8 cellular contexts compared by ENCODE assay signal in genomic region chr16:21517263-21517662, GRCh38.
DNase-seq lines count a peak whose midpoint lies in the region; ATAC-seq and TF ChIP-seq lines count a peak whose summit lies in the region.
"Not testable (repeated sequence)": the region's sequence is repeated elsewhere in the genome, so short reads cannot be mapped to it uniquely, and the experiment has no call there.

No MANE protein-coding gene starts in this region.

- H3K4me1 Mint-ChIP-seq in activated T-helper 2 cell treated with anti-CD3 and anti-CD28 coated beads, Interferon-gamma antibody, Interleukin-2, Interleukin-4, amounts not matched to agents 10 μg/mL and 5 μg/mL and 100 μg/mL, durations not matched to agents 14 hours and 24 hours and 36 hours (ENCODE audit: low read depth), result peaks cover 36% of the 10 kb centered on the region
- H3K4me1 Mint-ChIP-seq in naive thymus-derived CD8-positive, alpha-beta T cell, result peaks cover 21 to 57% (median 51%) of the 10 kb centered on the region in 4 donors

- DNase-seq in DMS79 treated with DMSO at 0.1 percent for 48 hours (lab: John Stamatoyannopoulos, UW), result peak; percentile 58
- not testable (repeated sequence) for DNase-seq in Panc1 (ENCODE audit: low read depth, low spot score); activated T-helper 2 cell treated with anti-CD3 and anti-CD28 coated beads, Interferon-gamma antibody, Interleukin-2, Interleukin-4, amounts not matched to agents 10 μg/mL and 5 μg/mL and 100 μg/mL, durations not matched to agents 14 hours and 24 hours and 36 hours (ENCODE audit: low spot score); epithelial cell of prostate (ENCODE audit: low read depth, low spot score)
- peak in 1 of 10 donors; percentile 21 for DNase-seq in naive thymus-derived CD8-positive, alpha-beta T cell
- peak in 1 of 2 donors; percentile 7 for DNase-seq in suprapubic skin (ENCODE audit: low spot score in 2 of 2)

- not testable (repeated sequence) for H3K36me3 ChIP-seq in Panc1 (ENCODE audit: control insufficient read depth, insufficient read depth, low read length); suprapubic skin

- H3K4me3 ChIP-seq in Panc1 (ENCODE audit: low read depth in 2 of 2, low read length in 2 of 2) (peak overlapping the region; percentile 31 to 38), suprapubic skin (peak overlapping the region; percentile 24)

- POLR2A ChIA-PET in Panc1 (lab: Charles Lee); naive thymus-derived CD8-positive, alpha-beta T cell (lab: Charles Lee): not testable (repeated sequence)

- not testable (repeated sequence) for H3K27me3 ChIP-seq in Panc1 (ENCODE audit: control insufficient read depth, insufficient read depth, low read length); suprapubic skin

- TF ChIP-seq EP300 in suprapubic skin (IDR thresholded peaks at IDR 0.05), result not testable (repeated sequence)

- in situ Hi-C loops in Panc1 (cut with HindIII; ENCODE audit: low pct_unique_long_range_greater_than_20kb, low sequenced_read_pairs), result not testable (repeated sequence)

- not testable (repeated sequence) for H3K9me3 ChIP-seq in Panc1 (ENCODE audit: control insufficient read depth, insufficient read depth, low read depth, low read length); suprapubic skin

- CTCF ChIA-PET in Panc1 (lab: Charles Lee), result interaction anchor here (0.6 kb wide), 1 partner anchor 149 kb away, joined by 3 read pairs; no protein-coding TSS in a partner anchor

- not testable (repeated sequence) for H3K9me3 Mint-ChIP-seq in activated T-helper 2 cell treated with anti-CD3 and anti-CD28 coated beads, Interferon-gamma antibody, Interleukin-2, Interleukin-4, amounts not matched to agents 10 μg/mL and 5 μg/mL and 100 μg/mL, durations not matched to agents 14 hours and 24 hours and 36 hours; naive thymus-derived CD8-positive, alpha-beta T cell

- ATAC-seq in GM21447 (IDR thresholded peaks at IDR 0.05; ENCODE audit: unreplicated experiment) (peak; percentile 21), HG03378 (IDR thresholded peaks at IDR 0.05; ENCODE audit: unreplicated experiment) (peak; percentile 24)
- ATAC-seq in Panc1; naive thymus-derived CD8-positive, alpha-beta T cell: not testable (repeated sequence)

- peak overlapping the region; percentile 62 for H3K27ac Mint-ChIP-seq in activated T-helper 2 cell treated with anti-CD3 and anti-CD28 coated beads, Interferon-gamma antibody, Interleukin-2, Interleukin-4, amounts not matched to agents 10 μg/mL and 5 μg/mL and 100 μg/mL, durations not matched to agents 14 hours and 24 hours and 36 hours
- peak overlapping the region in 8 of 10 donors; percentile 68 to 97 (median 76) for H3K27ac Mint-ChIP-seq in naive thymus-derived CD8-positive, alpha-beta T cell

- not testable (repeated sequence) for H3K27ac ChIP-seq in Panc1 (ENCODE audit: low read length)
- peak overlapping the region; percentile 93 for H3K27ac ChIP-seq in epithelial cell of prostate
- peak overlapping the region; percentile 77 for H3K27ac ChIP-seq in suprapubic skin

- H3K4me3 Mint-ChIP-seq in activated T-helper 2 cell treated with anti-CD3 and anti-CD28 coated beads, Interferon-gamma antibody, Interleukin-2, Interleukin-4, amounts not matched to agents 10 μg/mL and 5 μg/mL and 100 μg/mL, durations not matched to agents 14 hours and 24 hours and 36 hours (ENCODE audit: low read depth), result peak overlapping the region; percentile 66
- peak overlapping the region; percentile 28 to 99 (median 64) for H3K4me3 Mint-ChIP-seq in naive thymus-derived CD8-positive, alpha-beta T cell

- not testable (repeated sequence) for H3K27me3 Mint-ChIP-seq in activated T-helper 2 cell treated with anti-CD3 and anti-CD28 coated beads, Interferon-gamma antibody, Interleukin-2, Interleukin-4, amounts not matched to agents 10 μg/mL and 5 μg/mL and 100 μg/mL, durations not matched to agents 14 hours and 24 hours and 36 hours (ENCODE audit: low read depth); naive thymus-derived CD8-positive, alpha-beta T cell

- not testable (repeated sequence) for BruUV-seq in Panc1 (replicated peaks; lab: Mats Ljungman, UMichigan)

- H3K4me1 ChIP-seq in Panc1 (ENCODE audit: control insufficient read depth, insufficient read depth, low read length), result peaks cover 32% of the 10 kb centered on the region
- peaks cover 78% of the 10 kb centered on the region for H3K4me1 ChIP-seq in suprapubic skin

- TF ChIP-seq CTCF in Panc1 (IDR thresholded peaks at IDR 0.05); suprapubic skin (IDR thresholded peaks at IDR 0.05): not testable (repeated sequence)

- WGBS in suprapubic skin, result 72% methylated on average over 9 of the region's 10 CpGs

- not testable (repeated sequence) for TF ChIP-seq POLR2A in suprapubic skin (IDR thresholded peaks at IDR 0.05)

- intact Hi-C loops in Panc1 (cut with micrococcal nuclease; ENCODE audit: unreplicated experiment); activated T-helper 2 cell treated with anti-CD3 and anti-CD28 coated beads, Interferon-gamma antibody, Interleukin-2, Interleukin-4, amounts not matched to agents 10 μg/mL and 5 μg/mL and 100 μg/mL, durations not matched to agents 14 hours and 24 hours and 36 hours (cut with micrococcal nuclease): not testable (repeated sequence)

- H3K36me3 Mint-ChIP-seq in activated T-helper 2 cell treated with anti-CD3 and anti-CD28 coated beads, Interferon-gamma antibody, Interleukin-2, Interleukin-4, amounts not matched to agents 10 μg/mL and 5 μg/mL and 100 μg/mL, durations not matched to agents 14 hours and 24 hours and 36 hours (ENCODE audit: low read depth), result peaks cover 48% of the 10 kb centered on the region
- peaks cover 0 to 15% (median 0%) of the 10 kb centered on the region in 3 donors for H3K36me3 Mint-ChIP-seq in naive thymus-derived CD8-positive, alpha-beta T cell
